In genomic region chr9:65384066-65384465, GRCh38 we compare ENCODE assay signal across 8 cellular contexts.
DNase-seq lines count a peak whose midpoint lies in the region; ATAC-seq and TF ChIP-seq lines count a peak whose summit lies in the region.
"Not testable (repeated sequence)": the region's sequence is repeated elsewhere in the genome, so short reads cannot be mapped to it uniquely, and the experiment has no call there.

No MANE protein-coding gene starts in this region.

- H3K4me1 Mint-ChIP-seq in activated CD4-positive, alpha-beta memory T cell treated with anti-CD3 and anti-CD28 coated beads, Interleukin-2, amount 10 ng/mL, durations not matched to agents 7 days and 5 days; activated naive CD8-positive, alpha-beta T cell treated with anti-CD3 and anti-CD28 coated beads, Interleukin-2, amount 50 U/mL, for 24 hours; osteocyte (ENCODE audit: unreplicated experiment): not testable (repeated sequence)

- not testable (repeated sequence) for H2AFZ ChIP-seq in DND-41 (ENCODE audit: low read depth, low read length); Karpas-422 (ENCODE audit: low read length); OCI-LY7 (ENCODE audit: low read length)

- not testable (repeated sequence) for H3K36me3 Mint-ChIP-seq in activated CD4-positive, alpha-beta memory T cell treated with anti-CD3 and anti-CD28 coated beads, Interleukin-2, amount 10 ng/mL, durations not matched to agents 7 days and 5 days (ENCODE audit: low read depth); activated naive CD8-positive, alpha-beta T cell treated with anti-CD3 and anti-CD28 coated beads, Interleukin-2, amount 50 U/mL, for 24 hours (ENCODE audit: low read depth); osteocyte (ENCODE audit: unreplicated experiment)

- H3K27ac Mint-ChIP-seq in activated CD4-positive, alpha-beta memory T cell treated with anti-CD3 and anti-CD28 coated beads, Interleukin-2, amount 10 ng/mL, durations not matched to agents 7 days and 5 days; activated naive CD8-positive, alpha-beta T cell treated with anti-CD3 and anti-CD28 coated beads, Interleukin-2, amount 50 U/mL, for 24 hours; osteocyte (ENCODE audit: unreplicated experiment): not testable (repeated sequence)

- H3K9me3 Mint-ChIP-seq in activated CD4-positive, alpha-beta memory T cell treated with anti-CD3 and anti-CD28 coated beads, Interleukin-2, amount 10 ng/mL, durations not matched to agents 7 days and 5 days = peaks cover 12% of the 10 kb centered on the region
- not testable (repeated sequence) for H3K9me3 Mint-ChIP-seq in activated naive CD8-positive, alpha-beta T cell treated with anti-CD3 and anti-CD28 coated beads, Interleukin-2, amount 50 U/mL, for 24 hours; osteocyte (ENCODE audit: unreplicated experiment)

- DNase-seq in DND-41 (peak; percentile 27), osteocyte (ENCODE audit: extremely low spot score, unreplicated experiment) (peak; percentile 80)
- not testable (repeated sequence) for DNase-seq in Karpas-422; OCI-LY7 (ENCODE audit: low spot score); epithelial cell of proximal tubule (ENCODE audit: low read depth)
- peak; percentile 17 for DNase-seq in activated CD4-positive, alpha-beta memory T cell treated with anti-CD3 and anti-CD28 coated beads, Interleukin-2, amount 10 ng/mL, durations not matched to agents 7 days and 5 days
- peak; percentile 5 for DNase-seq in activated naive CD8-positive, alpha-beta T cell treated with anti-CD3 and anti-CD28 coated beads, Interleukin-2, amount 50 U/mL, for 24 hours

- H3K79me2 ChIP-seq in DND-41 (ENCODE audit: insufficient read depth, low read length); Karpas-422 (ENCODE audit: low read length); OCI-LY7 (ENCODE audit: insufficient read depth, low read depth, low read length): not testable (repeated sequence)

- intact Hi-C loops in OCI-LY7 (cut with micrococcal nuclease; ENCODE audit: unreplicated experiment) = not testable (repeated sequence)

- CTCF ChIA-PET in OCI-LY7 (lab: Charles Lee; ENCODE audit: unreplicated experiment); activated CD4-positive, alpha-beta memory T cell treated with anti-CD3 and anti-CD28 coated beads, Interleukin-2, amount 10 ng/mL, durations not matched to agents 7 days and 5 days (lab: Charles Lee): not testable (repeated sequence)

- not testable (repeated sequence) for H3K9me3 ChIP-seq in DND-41 (ENCODE audit: insufficient read depth, low read length, severe bottlenecking); Karpas-422 (ENCODE audit: low read length); OCI-LY7 (ENCODE audit: low read length); stomach smooth muscle (ENCODE audit: control insufficient read depth in 2 of 2, low read length in 2 of 2)

- H3K4me1 ChIP-seq in DND-41 (ENCODE audit: insufficient read depth, low read length); Karpas-422 (ENCODE audit: low read length); OCI-LY7 (ENCODE audit: insufficient read depth, low read length, poor library complexity, severe bottlenecking); stomach smooth muscle (ENCODE audit: control insufficient read depth, insufficient read depth, low read length): not testable (repeated sequence)

- peak overlapping the region in 1 of 2 experiments; percentile 18; a peak in 1 of 4 replicates for H3K4me3 ChIP-seq in DND-41 (ENCODE audit: low read depth in 1 of 2, low read length in 2 of 2)
- peak overlapping the region; percentile 22; the same call in 1 of the 2 replicates for H3K4me3 ChIP-seq in Karpas-422 (ENCODE audit: low read length)
- peak overlapping the region; percentile 26 for H3K4me3 ChIP-seq in OCI-LY7 (ENCODE audit: low read depth, low read length, poor library complexity, severe bottlenecking)
- peak overlapping the region; percentile 31 for H3K4me3 ChIP-seq in epithelial cell of proximal tubule (ENCODE audit: low read depth, low read length)
- peak overlapping the region; percentile 8 to 40 for H3K4me3 ChIP-seq in stomach smooth muscle (ENCODE audit: low read length in 2 of 2)

- H3K27me3 ChIP-seq in DND-41 (ENCODE audit: insufficient read depth, low read length, poor library complexity); Karpas-422 (ENCODE audit: low read length); stomach smooth muscle (ENCODE audit: control insufficient read depth in 1 of 2, insufficient read depth in 2 of 2, low read length in 2 of 2): not testable (repeated sequence)

- not testable (repeated sequence) for ATAC-seq in DND-41 (ENCODE audit: insufficient read depth, low read depth); activated naive CD8-positive, alpha-beta T cell treated with anti-CD3 and anti-CD28 coated beads, Interleukin-2, amount 50 U/mL, for 24 hours

- H3K27me3 Mint-ChIP-seq in activated CD4-positive, alpha-beta memory T cell treated with anti-CD3 and anti-CD28 coated beads, Interleukin-2, amount 10 ng/mL, durations not matched to agents 7 days and 5 days; activated naive CD8-positive, alpha-beta T cell treated with anti-CD3 and anti-CD28 coated beads, Interleukin-2, amount 50 U/mL, for 24 hours; osteocyte (ENCODE audit: unreplicated experiment): not testable (repeated sequence)

- not testable (repeated sequence) for H3K9ac ChIP-seq in DND-41 (ENCODE audit: low read depth, low read length); Karpas-422 (ENCODE audit: low read length); stomach smooth muscle (ENCODE audit: low read length in 2 of 2)

- not testable (repeated sequence) for H3K9me2 ChIP-seq in Karpas-422 (replicated peaks; ENCODE audit: insufficient read depth, low read length); OCI-LY7 (ENCODE audit: insufficient read depth, low read length)

- H3K36me3 ChIP-seq in DND-41 (ENCODE audit: insufficient read depth, low read length); Karpas-422 (ENCODE audit: insufficient read depth, low read length); OCI-LY7 (ENCODE audit: insufficient read depth, low read length); stomach smooth muscle (ENCODE audit: control insufficient read depth in 2 of 2, insufficient read depth in 2 of 2, low read length in 2 of 2): not testable (repeated sequence)

- not testable (repeated sequence) for TF ChIP-seq CTCF in DND-41 (IDR thresholded peaks at IDR 0.05; ENCODE audit: borderline replicate concordance, extremely low read depth, low read length, poor library complexity, severe bottlenecking); OCI-LY7 (conservative IDR thresholded peaks at IDR 0.05; ENCODE audit: low read length); epithelial cell of proximal tubule (conservative IDR thresholded peaks at IDR 0.05; ENCODE audit: low read depth, low read length); osteocyte (IDR thresholded peaks at IDR 0.05)

- BruUV-seq in OCI-LY7 (replicated peaks; lab: Mats Ljungman, UMichigan) = not testable (repeated sequence)

- not testable (repeated sequence) for H3K27ac ChIP-seq in DND-41 (ENCODE audit: low read length); Karpas-422 (ENCODE audit: low read length); OCI-LY7 (ENCODE audit: low read depth, low read length, poor library complexity, severe bottlenecking); stomach smooth muscle (ENCODE audit: low read length)

- POLR2A ChIA-PET in OCI-LY7 (lab: Charles Lee); activated CD4-positive, alpha-beta memory T cell treated with anti-CD3 and anti-CD28 coated beads, Interleukin-2, amount 10 ng/mL, durations not matched to agents 7 days and 5 days (lab: Charles Lee): not testable (repeated sequence)

- H3K4me3 Mint-ChIP-seq in activated CD4-positive, alpha-beta memory T cell treated with anti-CD3 and anti-CD28 coated beads, Interleukin-2, amount 10 ng/mL, durations not matched to agents 7 days and 5 days; activated naive CD8-positive, alpha-beta T cell treated with anti-CD3 and anti-CD28 coated beads, Interleukin-2, amount 50 U/mL, for 24 hours; osteocyte (ENCODE audit: unreplicated experiment): not testable (repeated sequence)

- H3K4me2 ChIP-seq in DND-41 (ENCODE audit: insufficient read depth, low read length) (peak overlapping the region; percentile 37; the same call in 1 of the 2 replicates), Karpas-422 (ENCODE audit: low read depth, low read length, poor library complexity, severe bottlenecking) (peak overlapping the region; percentile 7), OCI-LY7 (ENCODE audit: low read length) (0 out of 2 replicates have a peak overlapping the region, but pooled peaks have one; percentile 12)

- not testable (repeated sequence) for H4K20me1 ChIP-seq in DND-41 (ENCODE audit: insufficient read depth, low read length); Karpas-422 (ENCODE audit: insufficient read depth, low read depth, low read length); OCI-LY7 (ENCODE audit: insufficient read depth, low read length)
